ENCODE assay signal across 23 cellular contexts in genomic region chr2:17124575-17125318, GRCh38.
"Had no signal": no experiment of that assay in that cellular context is flagged by ENCODE, and none has a peak within 500 bp of the region (broad histone marks: within the 10 kb centered on the region; RNA-seq: fewer than 3 reads in every experiment).

No MANE protein-coding gene starts in this region.

- H3K4me3 ChIP-seq: adrenal gland, ovary, psoas muscle, right atrium auricular region, upper lobe of left lung had no signal

- H3K27ac ChIP-seq: adrenal gland, neutrophil, ovary, psoas muscle, right atrium auricular region, spleen, upper lobe of left lung, WERI-Rb-1 had no signal

- H3K27me3 ChIP-seq: neutrophil, ovary, right atrium auricular region, spleen, upper lobe of left lung had no signal

- H3K4me3 Mint-ChIP-seq: activated CD8-positive, alpha-beta T cell treated with anti-CD3 and anti-CD28 coated beads, Interleukin-2, amount 10 ng/mL, durations not matched to agents 7 days and 5 days; natural killer cell had no signal

- H3K27ac Mint-ChIP-seq: activated CD8-positive, alpha-beta T cell treated with anti-CD3 and anti-CD28 coated beads, Interleukin-2, amount 10 ng/mL, durations not matched to agents 7 days and 5 days; activated naive CD4-positive, alpha-beta T cell treated with anti-CD3 and anti-CD28 coated beads, Interleukin-2, amount 50 U/mL, for 72 hours; natural killer cell had no signal

- H3K36me3 Mint-ChIP-seq: activated naive CD4-positive, alpha-beta T cell treated with anti-CD3 and anti-CD28 coated beads, Interleukin-2, amount 50 U/mL, for 72 hours; natural killer cell had no signal

- H3K36me3 ChIP-seq: adrenal gland, neutrophil, ovary, right atrium auricular region, spleen, upper lobe of left lung, WERI-Rb-1 had no signal

- H3K4me1 Mint-ChIP-seq: natural killer cell had no signal

- ATAC-seq: activated CD8-positive, alpha-beta T cell treated with anti-CD3 and anti-CD28 coated beads, Interleukin-2, amount 10 ng/mL, durations not matched to agents 7 days and 5 days; activated naive CD4-positive, alpha-beta T cell treated with anti-CD3 and anti-CD28 coated beads, Interleukin-2, amount 50 U/mL, for 72 hours; esophagus mucosa; left ventricle myocardium superior; natural killer cell; psoas muscle; stimulated activated naive CD8-positive, alpha-beta T cell treated with anti-CD3 and anti-CD28 coated beads, Interleukin-15, Interleukin-2, amounts not matched to agents 100 U/mL and 50 U/mL, for 24 hours had no signal

- H3K9me3 ChIP-seq: adrenal gland, neutrophil, ovary, psoas muscle, right atrium auricular region, spleen, upper lobe of left lung had no signal

- H3K4me1 ChIP-seq: adrenal gland, psoas muscle, right atrium auricular region, upper lobe of left lung had no signal

- DNase-seq: activated CD4-positive, alpha-beta T cell treated with anti-CD3 and anti-CD28 coated beads for 1 hour; activated CD4-positive, alpha-beta T cell treated with anti-CD3 and anti-CD28 coated beads, Interleukin-2, amount 50 U/mL, for 1 hour; activated CD8-positive, alpha-beta T cell treated with anti-CD3 and anti-CD28 coated beads, Interleukin-2, amount 10 ng/mL, durations not matched to agents 7 days and 5 days; activated gamma-delta T cell treated with Interleukin-2 at 50 U/mL for 16 hours; adrenal gland; central memory CD4-positive, alpha-beta T cell; effector memory CD4-positive, alpha-beta T cell; hippocampal formation; left ventricle myocardium superior; mammary epithelial cell; midbrain; natural killer cell; ovary; psoas muscle; spleen; stimulated activated CD4-positive, alpha-beta T cell treated with anti-CD3 and anti-CD28 coated beads, Interleukin-4, amount 100 ng/mL, for 24 hours; stimulated activated naive CD8-positive, alpha-beta T cell treated with anti-CD3 and anti-CD28 coated beads, Interleukin-15, Interleukin-2, amounts not matched to agents 100 U/mL and 50 U/mL, for 24 hours; upper lobe of left lung; WERI-Rb-1 had no signal
